ENCODE assay signal across 1 cellular context in the genomic region with DNA sequence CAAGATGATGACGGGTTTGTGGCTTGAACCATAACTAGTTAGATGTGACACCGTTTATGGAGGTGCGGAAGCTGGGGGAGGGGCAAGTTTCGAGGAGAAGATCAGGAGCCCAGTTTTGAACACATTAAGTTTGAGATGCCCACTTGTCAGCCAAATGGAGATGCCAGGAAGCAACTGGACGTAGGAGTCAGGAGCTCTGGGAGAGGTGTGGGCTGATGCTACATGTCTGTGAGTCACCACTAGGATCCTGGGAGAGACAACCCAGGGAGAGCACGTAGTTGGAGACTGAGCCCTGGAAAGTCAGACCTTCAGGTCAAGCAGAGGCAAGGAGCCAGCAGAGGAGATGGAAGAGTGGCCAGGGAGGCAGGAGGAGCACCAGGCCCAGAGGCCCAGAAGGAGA.
TF ChIP-seq lines count a peak whose summit lies in the region.

No MANE protein-coding gene starts in this region.

TF ChIP-seq in endothelial cell of umbilical vein, 7 proteins besides CTCF, POLR2A, EP300 and RAD21 (continued from another document):
- no peak for TF ChIP-seq GATA2 (IDR thresholded peaks at IDR 0.05; ENCODE audit: insufficient read depth, insufficient read length, low read depth, low read length)
